In genomic region chr22:35472488-35472887, GRCh38 we compare ENCODE assay signal across 15 cellular contexts.
DNase-seq lines count a peak whose midpoint lies in the region; ATAC-seq and TF ChIP-seq lines count a peak whose summit lies in the region.
"Had no signal": no experiment of that assay in that cellular context is flagged by ENCODE, and none has a peak within 500 bp of the region (broad histone marks: within the 10 kb centered on the region; RNA-seq: fewer than 3 reads in every experiment).

No MANE protein-coding gene starts in this region.

- H2AFZ ChIP-seq in parathyroid adenoma, result no peak overlapping the region

- TF ChIP-seq CTCF in left ventricle myocardium inferior (IDR thresholded peaks at IDR 0.05; ENCODE audit: borderline replicate concordance), result no peak
- no peak for TF ChIP-seq CTCF in parathyroid adenoma (IDR thresholded peaks at IDR 0.05)

- in situ Hi-C loops in KBM-7 (cut with MboI; ENCODE audit: low pct_unique_long_range_greater_than_20kb, low sequenced_read_pairs), result no loop called here

- H3K4me1 ChIP-seq in left ventricle myocardium inferior (peaks cover 23% of the 10 kb centered on the region), parathyroid adenoma (no peaks in the 10 kb centered on the region)

- no peak overlapping the region for H3K4me3 ChIP-seq in left ventricle myocardium inferior
- H3K4me3 ChIP-seq in parathyroid adenoma (ENCODE audit: low read depth, low read length), result no peak overlapping the region
- H3K4me3 ChIP-seq: BLaER1 had no signal

- H3K36me3 ChIP-seq in left ventricle myocardium inferior, result no peaks in the 10 kb centered on the region
- H3K36me3 ChIP-seq in parathyroid adenoma (ENCODE audit: control insufficient read depth, insufficient read depth, low read length), result no peaks in the 10 kb centered on the region

- ATAC-seq in esophagus mucosa, result peak; percentile 34
- ATAC-seq in HG03175 (IDR thresholded peaks at IDR 0.05; ENCODE audit: unreplicated experiment), result no peak

- H3K79me2 ChIP-seq in parathyroid adenoma, result no peaks in the 10 kb centered on the region

- H3K27me3 ChIP-seq in left ventricle myocardium inferior (ENCODE audit: low read depth) (no peaks in the 10 kb centered on the region), parathyroid adenoma (ENCODE audit: control insufficient read depth, insufficient read depth, low read length) (no peaks in the 10 kb centered on the region)
- H3K27me3 ChIP-seq: BLaER1 had no signal

- no peak overlapping the region for H3K4me2 ChIP-seq in parathyroid adenoma (ENCODE audit: low read length)
- H3K4me2 ChIP-seq: BLaER1 had no signal

- H3K27ac ChIP-seq in left ventricle myocardium inferior (replicated peaks), result peak overlapping the region; percentile 50
- peak overlapping the region; percentile 39 for H3K27ac ChIP-seq in parathyroid adenoma
- H3K27ac ChIP-seq: 22Rv1, BLaER1 had no signal

- no peak overlapping the region for H3K9ac ChIP-seq in parathyroid adenoma
- H3K9ac ChIP-seq: BLaER1 had no signal

- DNase-seq in left ventricle myocardium inferior (no peak), cardiac septum (ENCODE audit: low spot score) (no peak), KBM-7 (no peak)
- no peak for DNase-seq in activated CD4-positive, alpha-beta T cell treated with anti-CD3 and anti-CD28 coated beads for 1 hour
- DNase-seq in activated T-cell treated with anti-CD3 and anti-CD28 coated beads, Interleukin-2, amount 50 U/mL, for 1 hour, result no peak
- DNase-seq: AML-193; CD8-positive, alpha-beta memory T cell; DMS 273 treated with DMSO at 0.1 percent for 48 hours; HCEC 1CT; HFFc6 had no signal

- intact Hi-C loops in left ventricle myocardium inferior (cut with micrococcal nuclease), result no loop called here
- intact Hi-C loops in cardiac septum (cut with DNase I), result no loop called here

- H3K9me3 ChIP-seq in left ventricle myocardium inferior (replicated peaks), result no peaks in the 10 kb centered on the region
- no peaks in the 10 kb centered on the region for H3K9me3 ChIP-seq in parathyroid adenoma (ENCODE audit: control insufficient read depth, low read length)
